In the genomic region with DNA sequence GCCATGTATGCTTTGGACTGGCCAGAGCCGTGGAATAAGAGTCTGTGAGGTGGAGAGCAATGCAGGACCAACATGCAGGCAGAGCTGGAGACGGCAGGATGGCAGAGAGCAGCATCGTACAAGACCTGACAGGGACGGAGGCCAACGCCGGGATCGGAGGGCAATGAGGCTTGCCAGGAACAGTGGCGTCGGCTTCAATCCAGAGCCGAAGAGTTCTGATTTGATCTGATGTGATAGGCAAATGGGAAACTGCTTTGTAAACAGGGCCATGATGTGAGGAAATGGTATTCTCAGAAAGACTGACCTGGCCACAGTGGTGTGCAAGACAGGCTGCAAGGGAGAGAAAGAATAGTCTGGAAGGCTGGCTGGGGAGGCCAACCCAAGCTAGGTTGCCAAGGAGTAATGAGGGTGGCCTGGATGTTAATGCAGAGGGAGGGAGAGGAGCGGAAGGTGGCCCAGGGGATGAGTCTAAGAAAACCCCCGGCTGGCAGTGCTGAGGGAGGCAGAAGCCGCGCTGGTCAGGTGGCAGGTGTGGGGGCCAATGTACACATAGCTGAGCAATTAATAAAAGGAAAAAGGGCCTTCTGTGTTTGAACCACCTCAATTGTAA, we compare ENCODE assay signal across 8 cellular contexts. TPM values are rescaled to one million over a fixed set of nuclear protein-coding genes. Genes with fewer than 3 reads are reported as not detected.
DNase-seq lines count a peak whose midpoint lies in the region; ATAC-seq and TF ChIP-seq lines count a peak whose summit lies in the region.

No MANE protein-coding gene starts in this region.

- H3K9me3 ChIP-seq in BLaER1 treated with 17β-estradiol and CSF1 and Interleukin-3, amounts not matched to agents 10 nM and 100 nM (replicated peaks in 1 of 11), result peaks cover 0 to 18% (median 12%) of the 10 kb centered on the region in 11 experiments; a peak in 11 of 22 replicates
- no peaks in the 10 kb centered on the region for H3K9me3 ChIP-seq in heart right ventricle
- H3K9me3 ChIP-seq in tibial nerve, result no peaks in the 10 kb centered on the region

- peak; percentile 27 for ATAC-seq in GM21529 (IDR thresholded peaks at IDR 0.05; ENCODE audit: unreplicated experiment)
- ATAC-seq in heart right ventricle, result peak; percentile 6 to 58 (median 30)

- TF ChIP-seq CTCF in heart right ventricle (IDR thresholded peaks at IDR 0.05) (no peak), tibial nerve (IDR thresholded peaks at IDR 0.05) (no peak)

- no peaks in the 10 kb centered on the region for H3K27me3 ChIP-seq in BLaER1 treated with 17β-estradiol and CSF1 and Interleukin-3, amounts not matched to agents 10 nM and 100 nM
- H3K27me3 ChIP-seq in heart right ventricle, result no peaks in the 10 kb centered on the region
- H3K27me3 ChIP-seq in tibial nerve, result no peaks in the 10 kb centered on the region

- peak overlapping the region; percentile 80 to 91 (median 86) for H3K9ac ChIP-seq in BLaER1 treated with 17β-estradiol and CSF1 and Interleukin-3, amounts not matched to agents 10 nM and 100 nM

- WGBS in heart right ventricle, 2 donors, result 62 to 68% methylated on average over 14 of the region's 14 CpGs
- 82 to 83% methylated on average over 14 of the region's 14 CpGs for WGBS in tibial nerve, 2 donors

- peak overlapping the region; percentile 33 to 67 (median 54); a peak in 18 of 20 replicates for H3K4me3 ChIP-seq in BLaER1 treated with 17β-estradiol and CSF1 and Interleukin-3, amounts not matched to agents 10 nM and 100 nM
- H3K4me3 ChIP-seq in heart right ventricle (peak overlapping the region in 6 of 10 donors; percentile 6 to 29 (median 20)), tibial nerve (no peak overlapping the region)

- peaks cover 90 to 97% (median 96%) of the 10 kb centered on the region in 10 experiments for H3K4me1 ChIP-seq in BLaER1 treated with 17β-estradiol and CSF1 and Interleukin-3, amounts not matched to agents 10 nM and 100 nM
- H3K4me1 ChIP-seq in heart right ventricle (peaks cover 0 to 77% (median 38%) of the 10 kb centered on the region in 9 donors), tibial nerve (peaks cover 0 to 18% (median 10%) of the 10 kb centered on the region in 4 donors)

- peak overlapping the region; percentile 80 to 97 (median 92) for H3K4me2 ChIP-seq in BLaER1 treated with 17β-estradiol and CSF1 and Interleukin-3, amounts not matched to agents 10 nM and 100 nM

- DNase-seq in NCI-H1092 treated with DMSO at 0.1 percent for 48 hours (lab: John Stamatoyannopoulos, UW) (peak; percentile 84), heart right ventricle (peak; percentile 21 to 33), tibial nerve (ENCODE audit: low spot score in 2 of 2) (no peak), DMS53 (lab: John Stamatoyannopoulos, UW) (no peak), HPDE6-E6E7 (ENCODE audit: extremely low spot score) (no peak)
- DNase-seq in activated effector memory CD4-positive, alpha-beta T cell treated with Interleukin-2 at 50 U/mL for 16 hours, result no peak

- intact Hi-C loops in heart right ventricle (cut with DNase I), result loop anchor here in 5 of 10 donors (5.0 to 10.0 kb wide), 6 partner anchors 61 to 381 kb away; no protein-coding TSS in a partner anchor

- H3K27ac ChIP-seq in BLaER1 treated with 17β-estradiol and CSF1 and Interleukin-3, amounts not matched to agents 10 nM and 100 nM, result peak overlapping the region; percentile 90 to 98 (median 96)
- peak overlapping the region; percentile 47 to 92 (median 75) for H3K27ac ChIP-seq in heart right ventricle
- peak overlapping the region in 3 of 4 donors; percentile 43 to 74 (median 59) for H3K27ac ChIP-seq in tibial nerve

- peaks cover 18 to 51% (median 43%) of the 10 kb centered on the region in 11 experiments for H3K36me3 ChIP-seq in BLaER1 treated with 17β-estradiol and CSF1 and Interleukin-3, amounts not matched to agents 10 nM and 100 nM
- H3K36me3 ChIP-seq in heart right ventricle (peaks cover 0 to 26% (median 0%) of the 10 kb centered on the region in 9 donors), tibial nerve (peaks cover 0 to 27% (median 0%) of the 10 kb centered on the region in 3 donors)

- no peak for TF ChIP-seq POLR2A in tibial nerve (IDR thresholded peaks at IDR 0.05)

- H4K20me1 ChIP-seq in BLaER1 treated with 17β-estradiol and CSF1 and Interleukin-3, amounts not matched to agents 10 nM and 100 nM, result no peaks in the 10 kb centered on the region

- TF ChIP-seq EP300 in tibial nerve (IDR thresholded peaks at IDR 0.05), result no peak

RNA-seq across cellular contexts. Expression of a gene that starts 26.7 kb away (rescaled TPM):
- total RNA-seq in heart right ventricle (10 to 100 TPM in 9 of 10 donors, 1 to 10 TPM in 1; 8.3 to 16.2 (median 12.2) TPM), tibial nerve (10 to 100 TPM in 1 of 4 donors, 1 to 10 TPM in 3; 7.0 to 10.6 (median 8.5) TPM)
- 10 to 100 TPM in 1 of 2 donors, 1 to 10 TPM in 1; 4.9 to 22.9 TPM for polyA plus RNA-seq in heart right ventricle

Comparison
In these comparisons a context has a peak if more than half of its experiments do, and no peak if none do; other contexts are left out.
1. H3K4me3 ChIP-seq: peak in BLaER1 treated with 17β-estradiol and CSF1 and Interleukin-3, amounts not matched to agents 10 nM and 100 nM (10 of 10) and heart right ventricle (6 of 10); none in tibial nerve (0 of 4).
2. DNase-seq: peak in NCI-H1092 treated with DMSO at 0.1 percent for 48 hours (single experiment) and heart right ventricle (2 of 2); none in tibial nerve (0 of 2), DMS53 (single experiment), HPDE6-E6E7 (single experiment) and activated effector memory CD4-positive, alpha-beta T cell treated with Interleukin-2 at 50 U/mL for 16 hours (single experiment).
3. Peak in every context shown above with its lines, with median percentiles within 50 percentile points of each other: H3K27ac ChIP-seq.